ENCODE assay signal across 29 cellular contexts in genomic region chr20:47887064-47887463, GRCh38.
"Had no signal": no experiment of that assay in that cellular context is flagged by ENCODE, and none has a peak within 500 bp of the region (broad histone marks: within the 10 kb centered on the region; RNA-seq: fewer than 3 reads in every experiment).

No MANE protein-coding gene starts in this region.

- H3K4me1 Mint-ChIP-seq: activated CD4-positive, alpha-beta T cell treated with anti-CD3 and anti-CD28 coated beads for 36 hours; activated CD4-positive, alpha-beta T cell treated with anti-CD3 and anti-CD28 coated beads, Interleukin-2, amount 10 ng/mL, durations not matched to agents 24 days and 14 days; activated naive CD4-positive, alpha-beta T cell treated with anti-CD3 and anti-CD28 coated beads, Interleukin-2, amount 50 U/mL, for 24 hours; activated naive CD8-positive, alpha-beta T cell treated with anti-CD3 and anti-CD28 coated beads for 36 hours; activated naive CD8-positive, alpha-beta T cell treated with anti-CD3 and anti-CD28 coated beads, Interleukin-2, amount 50 U/mL, for 24 hours had no signal

- H3K36me3 ChIP-seq: adrenal gland, esophagus muscularis mucosa, gastrocnemius medialis had no signal

- H3K27me3 ChIP-seq: adrenal gland, body of pancreas, esophagus muscularis mucosa, gastrocnemius medialis had no signal

- H3K27ac Mint-ChIP-seq: activated CD4-positive, alpha-beta memory T cell treated with anti-CD3 and anti-CD28 coated beads for 36 hours; activated CD4-positive, alpha-beta T cell treated with anti-CD3 and anti-CD28 coated beads for 36 hours; activated CD4-positive, alpha-beta T cell treated with anti-CD3 and anti-CD28 coated beads, Interleukin-2, amount 10 ng/mL, durations not matched to agents 24 days and 14 days; activated naive CD4-positive, alpha-beta T cell treated with anti-CD3 and anti-CD28 coated beads for 36 hours; activated naive CD4-positive, alpha-beta T cell treated with anti-CD3 and anti-CD28 coated beads, Interleukin-2, amount 50 U/mL, for 24 hours; activated naive CD8-positive, alpha-beta T cell treated with anti-CD3 and anti-CD28 coated beads for 36 hours; activated naive CD8-positive, alpha-beta T cell treated with anti-CD3 and anti-CD28 coated beads, Interleukin-2, amount 50 U/mL, for 24 hours; activated T-cell treated with anti-CD3 and anti-CD28 coated beads, Interleukin-2, amount 50 U/mL, for 24 hours; activated T-cell treated with anti-CD3 and anti-CD28 coated beads, Interleukin-2, amount 50 U/mL, for 72 hours; effector memory CD8-positive, alpha-beta T cell had no signal

- H3K27ac ChIP-seq: adrenal gland, body of pancreas, esophagus muscularis mucosa, foreskin keratinocyte, gastrocnemius medialis had no signal

- H3K36me3 Mint-ChIP-seq: activated CD4-positive, alpha-beta memory T cell treated with anti-CD3 and anti-CD28 coated beads for 36 hours; activated naive CD4-positive, alpha-beta T cell treated with anti-CD3 and anti-CD28 coated beads, Interleukin-2, amount 50 U/mL, for 24 hours; activated naive CD8-positive, alpha-beta T cell treated with anti-CD3 and anti-CD28 coated beads for 36 hours had no signal

- DNase-seq: activated CD4-positive, alpha-beta memory T cell treated with anti-CD3 and anti-CD28 coated beads for 36 hours; activated CD4-positive, alpha-beta T cell treated with anti-CD3 and anti-CD28 coated beads for 36 hours; activated CD4-positive, alpha-beta T cell treated with anti-CD3 and anti-CD28 coated beads, Interleukin-2, amount 10 ng/mL, durations not matched to agents 24 days and 14 days; activated CD4-positive, CD25-positive, alpha-beta regulatory T cell; activated CD4-positive, CD25-positive, alpha-beta regulatory T cell treated with anti-CD3 and anti-CD28 coated beads, Interleukin-2, amount 50 U/mL, for 72 hours; activated CD8-positive, alpha-beta memory T cell treated with anti-CD3 and anti-CD28 coated beads, Interleukin-2, amount 50 U/mL, for 48 hours; activated naive CD4-positive, alpha-beta T cell treated with anti-CD3 and anti-CD28 coated beads for 36 hours; activated naive CD8-positive, alpha-beta T cell treated with anti-CD3 and anti-CD28 coated beads for 36 hours; activated naive CD8-positive, alpha-beta T cell treated with anti-CD3 and anti-CD28 coated beads, Interleukin-2, amount 50 U/mL, for 24 hours; activated T-cell treated with anti-CD3 and anti-CD28 coated beads for 4 hours; activated T-cell treated with anti-CD3 and anti-CD28 coated beads, Interleukin-2, amount 50 U/mL, for 24 hours; activated T-cell treated with anti-CD3 and anti-CD28 coated beads, Interleukin-2, amount 50 U/mL, for 72 hours; adrenal gland; amygdala; aorta; body of pancreas; caudate nucleus; cortex of kidney; dermis blood vessel endothelial cell; effector CD4-positive, alpha-beta T cell; effector memory CD8-positive, alpha-beta T cell; erythroblast; foreskin keratinocyte; gastrocnemius medialis; glutamatergic neuron; T-helper 2 cell had no signal

- H3K4me3 Mint-ChIP-seq: activated CD4-positive, alpha-beta memory T cell treated with anti-CD3 and anti-CD28 coated beads for 36 hours; activated CD4-positive, alpha-beta T cell treated with anti-CD3 and anti-CD28 coated beads for 36 hours; activated CD4-positive, alpha-beta T cell treated with anti-CD3 and anti-CD28 coated beads, Interleukin-2, amount 10 ng/mL, durations not matched to agents 24 days and 14 days; activated naive CD4-positive, alpha-beta T cell treated with anti-CD3 and anti-CD28 coated beads for 36 hours; activated naive CD4-positive, alpha-beta T cell treated with anti-CD3 and anti-CD28 coated beads, Interleukin-2, amount 50 U/mL, for 24 hours; activated naive CD8-positive, alpha-beta T cell treated with anti-CD3 and anti-CD28 coated beads for 36 hours; activated naive CD8-positive, alpha-beta T cell treated with anti-CD3 and anti-CD28 coated beads, Interleukin-2, amount 50 U/mL, for 24 hours; activated T-cell treated with anti-CD3 and anti-CD28 coated beads, Interleukin-2, amount 50 U/mL, for 24 hours; activated T-cell treated with anti-CD3 and anti-CD28 coated beads, Interleukin-2, amount 50 U/mL, for 72 hours; effector memory CD8-positive, alpha-beta T cell had no signal

- H3K27me3 Mint-ChIP-seq: activated CD4-positive, alpha-beta T cell treated with anti-CD3 and anti-CD28 coated beads for 36 hours; activated CD4-positive, alpha-beta T cell treated with anti-CD3 and anti-CD28 coated beads, Interleukin-2, amount 10 ng/mL, durations not matched to agents 24 days and 14 days; activated naive CD4-positive, alpha-beta T cell treated with anti-CD3 and anti-CD28 coated beads, Interleukin-2, amount 50 U/mL, for 24 hours; activated naive CD8-positive, alpha-beta T cell treated with anti-CD3 and anti-CD28 coated beads for 36 hours; activated naive CD8-positive, alpha-beta T cell treated with anti-CD3 and anti-CD28 coated beads, Interleukin-2, amount 50 U/mL, for 24 hours had no signal

- H3K9me3 Mint-ChIP-seq: activated CD4-positive, alpha-beta memory T cell treated with anti-CD3 and anti-CD28 coated beads for 36 hours; activated CD4-positive, alpha-beta T cell treated with anti-CD3 and anti-CD28 coated beads, Interleukin-2, amount 10 ng/mL, durations not matched to agents 24 days and 14 days; activated naive CD4-positive, alpha-beta T cell treated with anti-CD3 and anti-CD28 coated beads for 36 hours; activated naive CD4-positive, alpha-beta T cell treated with anti-CD3 and anti-CD28 coated beads, Interleukin-2, amount 50 U/mL, for 24 hours; activated naive CD8-positive, alpha-beta T cell treated with anti-CD3 and anti-CD28 coated beads for 36 hours; activated naive CD8-positive, alpha-beta T cell treated with anti-CD3 and anti-CD28 coated beads, Interleukin-2, amount 50 U/mL, for 24 hours; activated T-cell treated with anti-CD3 and anti-CD28 coated beads, Interleukin-2, amount 50 U/mL, for 24 hours; activated T-cell treated with anti-CD3 and anti-CD28 coated beads, Interleukin-2, amount 50 U/mL, for 72 hours; effector memory CD8-positive, alpha-beta T cell had no signal

- H3K4me1 ChIP-seq: adrenal gland, body of pancreas, esophagus muscularis mucosa, foreskin keratinocyte, gastrocnemius medialis had no signal

- H3K9me3 ChIP-seq: adrenal gland, body of pancreas, esophagus muscularis mucosa, gastrocnemius medialis had no signal

- H3K4me3 ChIP-seq: adrenal gland, body of pancreas, esophagus muscularis mucosa, gastrocnemius medialis had no signal

- FAIRE-seq: colon had no signal

- ATAC-seq: activated CD4-positive, alpha-beta T cell treated with anti-CD3 and anti-CD28 coated beads for 36 hours; activated naive CD8-positive, alpha-beta T cell treated with anti-CD3 and anti-CD28 coated beads, Interleukin-2, amount 50 U/mL, for 24 hours; activated T-cell treated with anti-CD3 and anti-CD28 coated beads, Interleukin-2, amount 50 U/mL, for 72 hours; body of pancreas; effector memory CD8-positive, alpha-beta T cell; foreskin keratinocyte; gastrocnemius medialis had no signal
